In the genomic region with DNA sequence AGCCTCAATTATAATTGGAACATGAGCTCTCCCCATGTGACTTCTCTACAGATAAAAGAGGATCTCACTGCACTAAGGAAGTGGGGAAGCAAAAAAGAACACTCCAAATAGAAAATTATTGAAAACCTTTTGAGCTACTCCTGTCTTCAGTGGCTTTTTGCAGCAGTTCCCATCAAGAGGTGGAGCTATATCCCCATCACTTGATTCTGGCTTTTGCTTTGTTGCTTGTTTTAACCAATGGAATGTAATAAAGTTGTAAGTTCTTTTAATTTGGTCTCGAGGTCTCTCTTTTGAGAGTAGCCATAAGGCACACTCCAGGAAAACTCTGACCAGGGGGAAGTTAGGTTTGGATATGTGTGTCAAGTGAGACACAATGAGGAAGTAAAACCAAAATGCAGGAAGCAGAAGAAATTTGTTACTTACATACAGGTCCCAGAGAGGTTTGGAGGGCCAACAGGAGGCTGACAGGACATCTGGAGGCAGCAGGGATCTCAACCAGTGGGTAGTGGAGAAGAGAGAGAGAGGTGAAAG, we compare ENCODE assay signal across 10 cellular contexts.
A peak's percentile ranks its signal among the peaks of the same experiment; 100 is the strongest.
DNase-seq lines count a peak whose midpoint lies in the region; ATAC-seq, FAIRE-seq and TF ChIP-seq lines count a peak whose summit lies in the region.
"Had no signal": no experiment of that assay in that cellular context is flagged by ENCODE, and none has a peak within 500 bp of the region (broad histone marks: within the 10 kb centered on the region; RNA-seq: fewer than 3 reads in every experiment).

No MANE protein-coding gene starts in this region.

- FAIRE-seq in frontal cortex (lab: Jason Lieb, UNC): no peak

- DNase-seq in astrocyte of the hippocampus (ENCODE audit: low read depth, low spot score) (peak; percentile 44), kidney tubule cell (ENCODE audit: low spot score) (peak; percentile 39), NAMALWA (ENCODE audit: low spot score) (no peak), GM19240 (ENCODE audit: insufficient read length, low spot score) (no peak), frontal cortex (ENCODE audit: low spot score in 2 of 2) (no peak), ureter (ENCODE audit: low spot score) (no peak)
- DNase-seq: DND-41, spleen had no signal

- no peak overlapping the region for H3K27ac ChIP-seq in C4-2B
- H3K27ac ChIP-seq: spleen had no signal

- peak; percentile 24 for ATAC-seq in HG03432 (IDR thresholded peaks at IDR 0.05; ENCODE audit: unreplicated experiment)

- TF ChIP-seq CTCF in C4-2B (conservative IDR thresholded peaks at IDR 0.05): peak; percentile 38

Comparison
In these comparisons a context has a peak if more than half of its experiments do, and no peak if none do; other contexts are left out.
1. DNase-seq: peak in astrocyte of the hippocampus (single experiment) and kidney tubule cell (single experiment); none in NAMALWA (single experiment), GM19240 (single experiment), frontal cortex (0 of 2) and ureter (single experiment).